In the genomic region with DNA sequence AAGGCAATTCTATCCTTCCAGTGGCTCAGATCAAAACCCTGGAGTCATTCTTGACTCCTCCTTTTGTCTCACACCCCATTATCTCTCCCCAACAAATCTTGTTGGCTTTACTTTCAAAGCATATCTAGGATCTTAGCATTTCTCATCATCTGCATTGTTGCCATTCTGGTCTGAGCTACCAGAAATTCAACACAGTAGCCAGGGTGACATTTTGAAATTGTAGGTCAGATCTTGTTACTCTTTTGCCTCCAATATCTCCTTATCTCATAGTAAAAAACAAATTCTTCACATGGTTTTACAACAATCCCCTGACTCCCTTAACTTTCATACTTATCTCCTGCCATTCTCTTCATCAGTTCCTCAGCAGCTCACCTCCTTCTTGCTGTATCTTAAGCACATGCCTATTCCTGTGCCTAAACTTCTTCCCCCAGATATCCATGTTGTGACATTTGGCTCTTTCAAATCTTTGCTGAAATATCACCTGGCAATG, we compare ENCODE assay signal across 15 cellular contexts.
DNase-seq lines count a peak whose midpoint lies in the region; ATAC-seq and TF ChIP-seq lines count a peak whose summit lies in the region.
"Had no signal": no experiment of that assay in that cellular context is flagged by ENCODE, and none has a peak within 500 bp of the region (broad histone marks: within the 10 kb centered on the region; RNA-seq: fewer than 3 reads in every experiment).

No MANE protein-coding gene starts in this region.

- H3K27ac ChIP-seq in HUES48 (ENCODE audit: low read depth, low read length) = peak overlapping the region; percentile 56
- peak overlapping the region; percentile 26 for H3K27ac ChIP-seq in esophagus (ENCODE audit: low read depth in 2 of 2, low read length in 1 of 2)
- no peak overlapping the region for H3K27ac ChIP-seq in GM23248
- H3K27ac ChIP-seq in gastrocnemius medialis = no peak overlapping the region
- H3K27ac ChIP-seq: BLaER1 treated with 17β-estradiol and CSF1 and Interleukin-3, amounts not matched to agents 10 nM and 100 nM had no signal

- H4K20me1 ChIP-seq in GM23248 (ENCODE audit: insufficient read depth) = no peaks in the 10 kb centered on the region
- H4K20me1 ChIP-seq: BLaER1 treated with 17β-estradiol and CSF1 and Interleukin-3, amounts not matched to agents 10 nM and 100 nM had no signal

- no peaks in the 10 kb centered on the region for H3K9me2 ChIP-seq in GM23248 (ENCODE audit: insufficient read depth)

- TF ChIP-seq CTCF in mesothelial cell of epicardium (IDR thresholded peaks at IDR 0.05; ENCODE audit: unreplicated experiment) (no peak), gastrocnemius medialis (IDR thresholded peaks at IDR 0.05 in 4 of 5, conservative IDR thresholded peaks at IDR 0.05 in 1 of 5) (no peak)

- peaks cover 2% of the 10 kb centered on the region for H3K36me3 Mint-ChIP-seq in mesothelial cell of epicardium
- H3K36me3 Mint-ChIP-seq: CD8-positive, alpha-beta T cell; IgD-negative memory B cell had no signal

- no peak for TF ChIP-seq POLR2A in gastrocnemius medialis (IDR thresholded peaks at IDR 0.05)

- H2AFZ ChIP-seq in GM23248 = no peak overlapping the region

- peaks cover 45% of the 10 kb centered on the region for H3K4me1 Mint-ChIP-seq in mesothelial cell of epicardium
- H3K4me1 Mint-ChIP-seq: B cell had no signal

- H3K4me2 ChIP-seq in GM23248 (ENCODE audit: unreplicated experiment) = no peak overlapping the region
- H3K4me2 ChIP-seq: BLaER1 treated with 17β-estradiol and CSF1 and Interleukin-3, amounts not matched to agents 10 nM and 100 nM had no signal

- peaks cover 7% of the 10 kb centered on the region for H3K4me1 ChIP-seq in HUES48 (ENCODE audit: control insufficient read depth, insufficient read depth, low read length)
- H3K4me1 ChIP-seq in esophagus (ENCODE audit: control insufficient read depth in 2 of 2, insufficient read depth in 2 of 2, low read length in 1 of 2) = peaks cover 0 to 5% of the 10 kb centered on the region in 2 donors
- no peaks in the 10 kb centered on the region; the same call in 1 of the 2 replicates for H3K4me1 ChIP-seq in GM23248 (ENCODE audit: insufficient read depth)
- no peaks in the 10 kb centered on the region for H3K4me1 ChIP-seq in gastrocnemius medialis

- H3K9ac ChIP-seq in HUES48 (ENCODE audit: low read depth, low read length) = no peak overlapping the region
- no peak overlapping the region for H3K9ac ChIP-seq in GM23248
- H3K9ac ChIP-seq: BLaER1 treated with 17β-estradiol and CSF1 and Interleukin-3, amounts not matched to agents 10 nM and 100 nM had no signal

- peaks cover 12% of the 10 kb centered on the region for H3K9me3 Mint-ChIP-seq in mesothelial cell of epicardium
- H3K9me3 Mint-ChIP-seq: CD8-positive, alpha-beta T cell; H9; IgD-negative memory B cell had no signal

- no peaks in the 10 kb centered on the region for H3F3A ChIP-seq in GM23248 (ENCODE audit: insufficient read depth)

- no peaks in the 10 kb centered on the region for H3K27me3 ChIP-seq in HUES48 (ENCODE audit: control insufficient read depth, insufficient read depth, low read length)
- no peaks in the 10 kb centered on the region for H3K27me3 ChIP-seq in esophagus (ENCODE audit: control insufficient read depth in 1 of 2, insufficient read depth in 2 of 2, low read length in 2 of 2)
- H3K27me3 ChIP-seq in GM23248 (replicated peaks; ENCODE audit: insufficient read depth) = no peaks in the 10 kb centered on the region
- H3K27me3 ChIP-seq in gastrocnemius medialis = no peaks in the 10 kb centered on the region
- H3K27me3 ChIP-seq: BLaER1 treated with 17β-estradiol and CSF1 and Interleukin-3, amounts not matched to agents 10 nM and 100 nM had no signal

- no peaks in the 10 kb centered on the region for H3K79me2 ChIP-seq in GM23248 (ENCODE audit: insufficient read depth)

- H3K4me3 Mint-ChIP-seq in mesothelial cell of epicardium = no peak overlapping the region
- H3K4me3 Mint-ChIP-seq: B cell; CD8-positive, alpha-beta T cell; H9; IgD-negative memory B cell had no signal

- H3K27me3 Mint-ChIP-seq in mesothelial cell of epicardium (ENCODE audit: low read depth) = no peaks in the 10 kb centered on the region
- H3K27me3 Mint-ChIP-seq: B cell had no signal

- H3K36me3 ChIP-seq in HUES48 (ENCODE audit: control insufficient read depth, insufficient read depth, low read length) (no peaks in the 10 kb centered on the region), esophagus (ENCODE audit: control insufficient read depth in 2 of 2, insufficient read depth in 2 of 2, low read length in 1 of 2) (no peaks in the 10 kb centered on the region), GM23248 (ENCODE audit: low read depth) (no peaks in the 10 kb centered on the region), gastrocnemius medialis (no peaks in the 10 kb centered on the region)
- H3K36me3 ChIP-seq: BLaER1 treated with 17β-estradiol and CSF1 and Interleukin-3, amounts not matched to agents 10 nM and 100 nM had no signal

- no peak for ATAC-seq in gastrocnemius medialis
- no peak for ATAC-seq in HG02623 (IDR thresholded peaks at IDR 0.05; ENCODE audit: unreplicated experiment)
- ATAC-seq: CD8-positive, alpha-beta T cell; HepG2 had no signal

- in situ Hi-C loops in GM23248 (cut with MboI) = no loop called here
- in situ Hi-C loops in gastrocnemius medialis (cut with MboI; ENCODE audit: low sequenced_read_pairs in 4 of 4) = no loop called here

- H3K27ac Mint-ChIP-seq in mesothelial cell of epicardium = peak overlapping the region; percentile 41
- H3K27ac Mint-ChIP-seq: B cell; CD8-positive, alpha-beta T cell; H9; IgD-negative memory B cell had no signal

- no peaks in the 10 kb centered on the region for H3K9me3 ChIP-seq in HUES48 (ENCODE audit: control insufficient read depth, insufficient read depth, low read length)
- H3K9me3 ChIP-seq in esophagus (ENCODE audit: control insufficient read depth in 2 of 2, insufficient read depth in 1 of 2, low read depth in 1 of 2, low read length in 1 of 2) = no peaks in the 10 kb centered on the region
- H3K9me3 ChIP-seq in GM23248 (ENCODE audit: low read depth) = no peaks in the 10 kb centered on the region
- H3K9me3 ChIP-seq in gastrocnemius medialis = no peaks in the 10 kb centered on the region
- H3K9me3 ChIP-seq: BLaER1 treated with 17β-estradiol and CSF1 and Interleukin-3, amounts not matched to agents 10 nM and 100 nM had no signal

- DNase-seq in mesothelial cell of epicardium (ENCODE audit: low spot score in 2 of 2, unreplicated experiment in 2 of 2) = no peak
- DNase-seq in GM23248 = no peak
- DNase-seq in T1000 (lab: John Stamatoyannopoulos, UW) = no peak
- DNase-seq in gastrocnemius medialis = no peak
- DNase-seq: CD8-positive, alpha-beta T cell; GF-D8; H9; KBM-7 had no signal

- intact Hi-C loops in gastrocnemius medialis (cut with DNase I; ENCODE audit: low total_unique reads) = no loop called here

- no peak overlapping the region for H3K4me3 ChIP-seq in HUES48 (ENCODE audit: low read depth, low read length)
- no peak overlapping the region for H3K4me3 ChIP-seq in esophagus (ENCODE audit: low read depth in 1 of 2, low read length in 2 of 2)
- no peak overlapping the region for H3K4me3 ChIP-seq in GM23248
- no peak overlapping the region for H3K4me3 ChIP-seq in gastrocnemius medialis
- H3K4me3 ChIP-seq: BLaER1 treated with 17β-estradiol and CSF1 and Interleukin-3, amounts not matched to agents 10 nM and 100 nM had no signal

Comparison
In these comparisons a context has a peak if more than half of its experiments do, and no peak if none do; other contexts are left out.
1. H3K27ac ChIP-seq: peak in HUES48 (single experiment) and esophagus (2 of 2); none in GM23248 (single experiment) and gastrocnemius medialis (0 of 4).